9 cellular contexts compared by ENCODE assay signal in the genomic region with DNA sequence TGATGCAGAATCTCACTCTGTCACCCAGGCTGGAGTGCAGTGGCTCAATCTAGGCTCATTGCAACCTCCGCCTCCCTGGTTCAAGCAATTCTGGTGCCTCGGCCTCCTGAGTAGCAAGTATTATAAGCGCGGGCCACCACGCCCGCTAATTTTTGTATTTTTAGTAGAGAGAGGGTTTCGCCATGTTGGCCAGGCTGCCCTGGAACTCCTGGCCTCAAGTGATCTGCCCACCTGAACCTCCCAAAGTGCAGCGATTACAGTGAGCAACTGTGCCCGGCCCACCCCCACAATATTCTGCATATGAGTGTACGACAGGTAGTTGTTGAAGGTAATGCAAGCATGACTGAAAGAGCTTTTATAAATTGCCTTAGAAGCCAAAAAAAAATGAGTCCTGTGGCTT. TPM values are rescaled to one million over a fixed set of nuclear protein-coding genes. Genes with fewer than 3 reads are reported as not detected.
A peak's percentile ranks its signal among the peaks of the same experiment; 100 is the strongest.
DNase-seq lines count a peak whose midpoint lies in the region; ATAC-seq, FAIRE-seq and TF ChIP-seq lines count a peak whose summit lies in the region.
"Had no signal": no experiment of that assay in that cellular context is flagged by ENCODE, and none has a peak within 500 bp of the region (broad histone marks: within the 10 kb centered on the region; RNA-seq: fewer than 3 reads in every experiment).

No MANE protein-coding gene starts in this region.

- H3K27me3 ChIP-seq in upper lobe of right lung (no peaks in the 10 kb centered on the region), small intestine (ENCODE audit: control insufficient read depth in 2 of 2, insufficient read depth in 2 of 2, low read length in 2 of 2) (no peaks in the 10 kb centered on the region)

- DNase-seq in stimulated activated CD4-positive, alpha-beta T cell treated with anti-CD3 and anti-CD28 coated beads, Interleukin-4, amount 100 ng/mL, for 24 hours: peak; percentile 14
- DNase-seq in stimulated activated CD4-positive, alpha-beta T cell treated with anti-CD3 and anti-CD28 coated beads, Interleukin-4, amount 100 ng/mL, for 1 hour: no peak
- DNase-seq in fibroblast of pulmonary artery (ENCODE audit: low read depth) (no peak), upper lobe of right lung (no peak), C1 segment of cervical spinal cord (lab: John Stamatoyannopoulos, UW) (no peak), SW480 (ENCODE audit: low spot score) (no peak), small intestine (no peak)
- DNase-seq: stimulated activated naive CD4-positive, alpha-beta T cell treated with Interleukin-2 at 50 U/mL for 16 hours had no signal

- H3K4me1 ChIP-seq in upper lobe of right lung (peaks cover 15% of the 10 kb centered on the region), small intestine (ENCODE audit: control insufficient read depth in 2 of 2, insufficient read depth in 1 of 2, low read depth in 1 of 2, low read length in 1 of 2) (peaks cover 2 to 16% of the 10 kb centered on the region in 2 donors)

- intact Hi-C loops in upper lobe of right lung (cut with DNase I): no loop called here

- peak overlapping the region; percentile 88; the same call in 1 of the 2 replicates for H3K27ac ChIP-seq in VCaP
- no peak overlapping the region for H3K27ac ChIP-seq in upper lobe of right lung
- no peak overlapping the region for H3K27ac ChIP-seq in small intestine (ENCODE audit: low read depth in 1 of 2, low read length in 1 of 2)

- H3K36me3 ChIP-seq in upper lobe of right lung: no peaks in the 10 kb centered on the region
- peaks cover 0 to 2% of the 10 kb centered on the region in 2 donors for H3K36me3 ChIP-seq in small intestine (ENCODE audit: control insufficient read depth in 2 of 2, insufficient read depth in 2 of 2, low read length in 2 of 2)

- H3K9me3 ChIP-seq in upper lobe of right lung (no peaks in the 10 kb centered on the region), small intestine (ENCODE audit: control insufficient read depth, low read depth) (no peaks in the 10 kb centered on the region)

- TF ChIP-seq CTCF in VCaP (conservative IDR thresholded peaks at IDR 0.05) (no peak), fibroblast of pulmonary artery (IDR thresholded peaks at IDR 0.05; ENCODE audit: low read length, missing control alignments) (no peak), upper lobe of right lung (IDR thresholded peaks at IDR 0.05) (no peak)

- WGBS in small intestine, 3 donors: 84 to 89% (median 85%) methylated on average over 10 of the region's 10 CpGs

- ATAC-seq in upper lobe of right lung: no peak

- FAIRE-seq in small intestine (lab: Jason Lieb, UNC): no peak

- H3K4me3 ChIP-seq in fibroblast of pulmonary artery (replicated peaks; ENCODE audit: low read depth, low read length) (peak overlapping the region; percentile 66), upper lobe of right lung (peak overlapping the region; percentile 83), small intestine (ENCODE audit: low read depth in 1 of 2, low read length in 2 of 2) (no peak overlapping the region)

RNA-seq across cellular contexts. Expression of a gene that starts 1.2 kb away (rescaled TPM):
- total RNA-seq in upper lobe of right lung: 23.4 TPM
- 10 to 100 TPM; 11.6 to 17.4 (median 13.9) TPM for polyA plus RNA-seq in small intestine

Comparison
In these comparisons a context has a peak if more than half of its experiments do, and no peak if none do; other contexts are left out.
1. H3K4me3 ChIP-seq: peak in fibroblast of pulmonary artery (single experiment) and upper lobe of right lung (single experiment); none in small intestine (0 of 2).